1 cellular context compared by ENCODE assay signal in genomic region chr19:40803170-40803856, GRCh38.
A peak's percentile ranks its signal among the peaks of the same experiment; 100 is the strongest.
TF ChIP-seq lines count a peak whose summit lies in the region.

No MANE protein-coding gene starts in this region.

TF ChIP-seq in GM12878, 131 proteins besides CTCF, POLR2A, EP300 and RAD21:
- TF ChIP-seq SMAD5 (IDR thresholded peaks at IDR 0.05; ENCODE audit: low read depth): peak; percentile 53; the same call in 1 of the 2 replicates
- TF ChIP-seq CREM (IDR thresholded peaks at IDR 0.05; ENCODE audit: low read depth): no peak
